ENCODE assay signal across 2 cellular contexts in the genomic region with DNA sequence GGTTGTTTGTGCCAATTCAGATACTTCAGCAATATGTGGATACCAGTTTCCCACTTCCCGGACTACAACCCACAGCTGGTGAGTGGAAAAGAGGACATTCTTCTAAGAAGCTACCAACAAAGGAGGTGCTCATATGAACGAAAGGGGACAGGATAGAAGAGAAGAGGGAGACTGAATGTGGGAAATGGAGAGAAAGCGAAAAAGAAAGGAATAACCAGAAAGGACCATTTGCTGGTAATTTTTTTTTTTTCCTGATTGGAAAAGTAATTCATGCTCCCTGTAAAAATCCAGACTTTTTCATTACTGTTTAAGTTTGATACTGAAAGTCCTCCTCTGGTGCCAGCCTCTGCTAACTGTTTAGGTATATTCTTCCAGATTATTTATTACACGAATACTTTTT.
A peak's percentile ranks its signal among the peaks of the same experiment; 100 is the strongest.
TF ChIP-seq lines count a peak whose summit lies in the region.

No MANE protein-coding gene starts in this region.

TF ChIP-seq in A549, 52 proteins besides CTCF, POLR2A, EP300 and RAD21:
- TF ChIP-seq, protein P1, sequence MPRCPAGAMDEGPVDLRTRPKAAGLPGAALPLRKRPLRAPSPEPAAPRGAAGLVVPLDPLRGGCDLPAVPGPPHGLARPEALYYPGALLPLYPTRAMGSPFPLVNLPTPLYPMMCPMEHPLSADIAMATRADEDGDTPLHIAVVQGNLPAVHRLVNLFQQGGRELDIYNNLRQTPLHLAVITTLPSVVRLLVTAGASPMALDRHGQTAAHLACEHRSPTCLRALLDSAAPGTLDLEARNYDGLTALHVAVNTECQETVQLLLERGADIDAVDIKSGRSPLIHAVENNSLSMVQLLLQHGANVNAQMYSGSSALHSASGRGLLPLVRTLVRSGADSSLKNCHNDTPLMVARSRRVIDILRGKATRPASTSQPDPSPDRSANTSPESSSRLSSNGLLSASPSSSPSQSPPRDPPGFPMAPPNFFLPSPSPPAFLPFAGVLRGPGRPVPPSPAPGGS (IDR thresholded peaks at IDR 0.05), result 0 out of 3 replicates have a peak, but pooled peaks have one; percentile 12
- TF ChIP-seq, protein P2, sequence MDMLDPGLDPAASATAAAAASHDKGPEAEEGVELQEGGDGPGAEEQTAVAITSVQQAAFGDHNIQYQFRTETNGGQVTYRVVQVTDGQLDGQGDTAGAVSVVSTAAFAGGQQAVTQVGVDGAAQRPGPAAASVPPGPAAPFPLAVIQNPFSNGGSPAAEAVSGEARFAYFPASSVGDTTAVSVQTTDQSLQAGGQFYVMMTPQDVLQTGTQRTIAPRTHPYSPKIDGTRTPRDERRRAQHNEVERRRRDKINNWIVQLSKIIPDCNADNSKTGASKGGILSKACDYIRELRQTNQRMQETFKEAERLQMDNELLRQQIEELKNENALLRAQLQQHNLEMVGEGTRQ (IDR thresholded peaks at IDR 0.05), result no peak

TF ChIP-seq in HEK293T, 16 proteins besides CTCF, POLR2A, EP300 and RAD21 (continued from another document):
- TF ChIP-seq ZNF384 (IDR thresholded peaks at IDR 0.05) (no peak), L3MBTL2 (conservative IDR thresholded peaks at IDR 0.05) (no peak), SP1 (IDR thresholded peaks at IDR 0.05) (no peak), ARNT (IDR thresholded peaks at IDR 0.05) (no peak)
- TF ChIP-seq, protein P3, sequence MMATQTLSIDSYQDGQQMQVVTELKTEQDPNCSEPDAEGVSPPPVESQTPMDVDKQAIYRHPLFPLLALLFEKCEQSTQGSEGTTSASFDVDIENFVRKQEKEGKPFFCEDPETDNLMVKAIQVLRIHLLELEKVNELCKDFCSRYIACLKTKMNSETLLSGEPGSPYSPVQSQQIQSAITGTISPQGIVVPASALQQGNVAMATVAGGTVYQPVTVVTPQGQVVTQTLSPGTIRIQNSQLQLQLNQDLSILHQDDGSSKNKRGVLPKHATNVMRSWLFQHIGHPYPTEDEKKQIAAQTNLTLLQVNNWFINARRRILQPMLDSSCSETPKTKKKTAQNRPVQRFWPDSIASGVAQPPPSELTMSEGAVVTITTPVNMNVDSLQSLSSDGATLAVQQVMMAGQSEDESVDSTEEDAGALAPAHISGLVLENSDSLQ (IDR thresholded peaks at IDR 0.05), result no peak
TF ChIP-seq in HEK293T: peak in this region for 0.
